8 cellular contexts compared by ENCODE assay signal in genomic region chr14:31024042-31024480, GRCh38. TPM values are rescaled to one million over a fixed set of nuclear protein-coding genes. Genes with fewer than 3 reads are reported as not detected.
DNase-seq lines count a peak whose midpoint lies in the region; ATAC-seq and TF ChIP-seq lines count a peak whose summit lies in the region.
"Had no signal": no experiment of that assay in that cellular context is flagged by ENCODE, and none has a peak within 500 bp of the region (broad histone marks: within the 10 kb centered on the region; RNA-seq: fewer than 3 reads in every experiment).

No MANE protein-coding gene starts in this region.

- H2AFZ ChIP-seq in HCT116 (ENCODE audit: low read depth, low read length, poor library complexity, severe bottlenecking): no peak overlapping the region

- TF ChIP-seq CTCF in HCT116 (IDR thresholded peaks at IDR 0.05 in 2 of 3, conservative IDR thresholded peaks at IDR 0.05 in 1 of 3; ENCODE audit: borderline replicate concordance in 1 of 3, insufficient read depth in 1 of 3, low read depth in 2 of 3, low read length in 2 of 3) (no peak), GM13977 (IDR thresholded peaks at IDR 0.05; ENCODE audit: extremely low read depth, insufficient read depth, missing control alignments) (no peak)

- peak overlapping the region; percentile 70 for H3K4me3 Mint-ChIP-seq in T-helper 17 cell

- H3K36me3 ChIP-seq in HCT116 (ENCODE audit: control insufficient read depth in 1 of 2, insufficient read depth in 2 of 2, low read length in 2 of 2): peaks cover 0 to 15% of the 10 kb centered on the region in 2 experiments; a peak in 2 of 4 replicates
- peaks cover 3% of the 10 kb centered on the region for H3K36me3 ChIP-seq in skeletal muscle satellite cell (ENCODE audit: insufficient read depth, low read length)

- CTCF ChIA-PET in HCT116 (lab: Charles Lee): no interaction called here

- ATAC-seq in HCT116: no peak
- no peak for ATAC-seq in T-helper 17 cell
- no peak for ATAC-seq in right cardiac atrium

- H3K27me3 Mint-ChIP-seq in T-helper 17 cell: no peaks in the 10 kb centered on the region

- H3K4me1 ChIP-seq in HCT116 (ENCODE audit: control insufficient read depth in 1 of 2, insufficient read depth in 2 of 2, low read length in 2 of 2): peaks cover 25 to 29% of the 10 kb centered on the region in 2 experiments
- no peaks in the 10 kb centered on the region for H3K4me1 ChIP-seq in right cardiac atrium (ENCODE audit: control insufficient read depth, insufficient read depth, low read length)
- peaks cover 15% of the 10 kb centered on the region for H3K4me1 ChIP-seq in skeletal muscle satellite cell (ENCODE audit: control insufficient read depth, insufficient read depth, low read length)

- no peak overlapping the region for H3K27ac ChIP-seq in HCT116 (ENCODE audit: low read depth, low read length)
- no peak overlapping the region for H3K27ac ChIP-seq in right cardiac atrium (ENCODE audit: low read length)

- no TSS peak for BruUV-seq in HCT116 (replicated peaks; lab: Mats Ljungman, UMichigan)

- H3K36me3 Mint-ChIP-seq in T-helper 17 cell (ENCODE audit: low read depth): peaks cover 7% of the 10 kb centered on the region

- H3K4me2 ChIP-seq in HCT116 (ENCODE audit: low read length) (peak overlapping the region; percentile 85), skeletal muscle satellite cell (ENCODE audit: low read length) (peak overlapping the region; percentile 84)

- POLR2A ChIA-PET in HCT116 (lab: Charles Lee): no interaction called here

- H3K4me1 Mint-ChIP-seq in T-helper 17 cell: peaks cover 34% of the 10 kb centered on the region

- H3K9ac ChIP-seq in HCT116 (ENCODE audit: low read length) (peak overlapping the region; percentile 97; the same call in 1 of the 2 replicates), skeletal muscle satellite cell (ENCODE audit: low read depth, low read length) (peak overlapping the region; percentile 90)

- no peaks in the 10 kb centered on the region for H4K20me1 ChIP-seq in HCT116 (ENCODE audit: insufficient read depth)

- RAD21 ChIA-PET in HCT116 (lab: Charles Lee; ENCODE audit: low non-redundant PET in 1 of 2, low total read pairs in 2 of 2, uncharacterized antibody in 2 of 2, unreplicated experiment in 2 of 2): no interaction called here

- in situ Hi-C loops in GM13977 (cut with MboI; ENCODE audit: low pct_unique_long_range_greater_than_20kb, low sequenced_read_pairs, unreplicated experiment): no loop called here

- peaks cover 79% of the 10 kb centered on the region for H3K79me2 ChIP-seq in HCT116 (ENCODE audit: insufficient read depth, low read length)

- H3K4me3 ChIP-seq in HCT116 (replicated peaks in 1 of 2; ENCODE audit: low read depth in 1 of 2, low read length in 2 of 2) (peak overlapping the region; percentile 80 to 91; a peak in 2 of 4 replicates), right cardiac atrium (ENCODE audit: low read length) (peak overlapping the region; percentile 29), skeletal muscle satellite cell (ENCODE audit: low read length) (peak overlapping the region; percentile 99)
- H3K4me3 ChIP-seq: lung had no signal

- no peaks in the 10 kb centered on the region; the same call in 1 of the 2 replicates for H3K9me2 ChIP-seq in HCT116 (ENCODE audit: insufficient read depth)

- no peaks in the 10 kb centered on the region for H3K9me3 ChIP-seq in HCT116 (ENCODE audit: control insufficient read depth in 1 of 2, insufficient read depth in 1 of 2, low read depth in 1 of 2, low read length in 2 of 2)
- H3K9me3 ChIP-seq in T-helper 17 cell (ENCODE audit: control insufficient read depth, low read length, poor library complexity, severe bottlenecking): no peaks in the 10 kb centered on the region
- no peaks in the 10 kb centered on the region for H3K9me3 ChIP-seq in right cardiac atrium (ENCODE audit: control insufficient read depth, low read length)
- H3K9me3 ChIP-seq in skeletal muscle satellite cell (replicated peaks; ENCODE audit: low read length): no peaks in the 10 kb centered on the region

- no peaks in the 10 kb centered on the region for H3K27me3 ChIP-seq in HCT116 (ENCODE audit: insufficient read depth, low read length)
- no peaks in the 10 kb centered on the region for H3K27me3 ChIP-seq in right cardiac atrium (ENCODE audit: control insufficient read depth, insufficient read depth)
- no peaks in the 10 kb centered on the region for H3K27me3 ChIP-seq in skeletal muscle satellite cell (ENCODE audit: control insufficient read depth, insufficient read depth, low read length)

- peak overlapping the region; percentile 98 for H3K27ac Mint-ChIP-seq in T-helper 17 cell

- DNase-seq in HCT116 (ENCODE audit: low read depth, low spot score) (no peak), T-helper 17 cell (no peak), right cardiac atrium (no peak), NCI-H1092 (lab: John Stamatoyannopoulos, UW) (no peak), GM13977 (ENCODE audit: low spot score) (no peak), iPS-NIHi11 (ENCODE audit: low spot score) (no peak)

- no peak for TF ChIP-seq RAD21 in HCT116 (IDR thresholded peaks at IDR 0.05; ENCODE audit: low read depth)

- TF ChIP-seq POLR2A in HCT116 (IDR thresholded peaks at IDR 0.05; ENCODE audit: borderline replicate concordance, extremely low read depth, insufficient read depth, insufficient read length): no peak

- intact Hi-C loops in HCT116 (cut with micrococcal nuclease) (no loop called here), right cardiac atrium (cut with DNase I) (no loop called here)

TF ChIP-seq in HCT116, 20 proteins besides CTCF, POLR2A, EP300 and RAD21:
- no peak for TF ChIP-seq ELF1 (IDR thresholded peaks at IDR 0.05; ENCODE audit: borderline replicate concordance, low read depth)
- TF ChIP-seq REST (IDR thresholded peaks at IDR 0.05; ENCODE audit: low read depth): no peak
- no peak for TF ChIP-seq SP1 (IDR thresholded peaks at IDR 0.05; ENCODE audit: low read depth)
- TF ChIP-seq CEBPB (IDR thresholded peaks at IDR 0.05; ENCODE audit: low read depth): no peak
- TF ChIP-seq ATF3 (IDR thresholded peaks at IDR 0.05): no peak
- TF ChIP-seq EZH2 (IDR thresholded peaks at IDR 0.05): no peak
- no peak for TF ChIP-seq EZH2phosphoT487 (IDR thresholded peaks at IDR 0.05; ENCODE audit: borderline replicate concordance)
- no peak for TF ChIP-seq EGR1 (IDR thresholded peaks at IDR 0.05; ENCODE audit: low read depth)
- no peak for TF ChIP-seq MAX (IDR thresholded peaks at IDR 0.05)
- TF ChIP-seq YY1 (IDR thresholded peaks at IDR 0.05; ENCODE audit: extremely low read depth, insufficient replicate concordance, low read depth, low read length): no peak
- TF ChIP-seq CBX3 (IDR thresholded peaks at IDR 0.05; ENCODE audit: low read depth): no peak
- no peak for TF ChIP-seq SRF (IDR thresholded peaks at IDR 0.05; ENCODE audit: low read depth)
- no peak for TF ChIP-seq ZFX (IDR thresholded peaks at IDR 0.05)
- no peak for TF ChIP-seq POLR2AphosphoS5 (IDR thresholded peaks at IDR 0.05; ENCODE audit: low read depth, low read length)
- TF ChIP-seq SIN3A (IDR thresholded peaks at IDR 0.05; ENCODE audit: low read depth): no peak

RNA-seq across cellular contexts. Expression of gene AP4S1, which starts 1.4 kb away (rescaled TPM):
- total RNA-seq in HCT116 (2021; ENCODE audit: unreplicated experiment): 5.0 TPM
- polyA plus RNA-seq in HCT116 (2012): 1.9 and 2.3 TPM in 2 replicates
- 10 to 100 TPM; 11.7 to 14.0 TPM for total RNA-seq in T-helper 17 cell
- 10 to 100 TPM in 1 of 4 donors, 1 to 10 TPM in 3; 8.1 to 10.9 (median 9.2) TPM for total RNA-seq in right cardiac atrium
- 11.5 TPM for polyA plus RNA-seq in right cardiac atrium
- total RNA-seq in skeletal muscle satellite cell (2012; rRNA removed): 4.8 and 7.9 TPM in 2 replicates

RNA-seq across cellular contexts. Expression of gene STRN3, which starts 2.1 kb away (rescaled TPM):
- total RNA-seq in HCT116 (2021; ENCODE audit: unreplicated experiment): 43.4 TPM
- 18.5 and 22.7 TPM in 2 replicates for polyA plus RNA-seq in HCT116 (2012)
- total RNA-seq in T-helper 17 cell: 10 to 100 TPM; 23.1 to 25.1 TPM
- total RNA-seq in right cardiac atrium: 10 to 100 TPM; 45.9 to 57.9 (median 50.0) TPM
- 16.8 TPM for polyA plus RNA-seq in right cardiac atrium
- 35.0 and 44.6 TPM in 2 replicates for total RNA-seq in skeletal muscle satellite cell (2012; rRNA removed)

Comparison
In these comparisons a context has a peak if more than half of its experiments do, and no peak if none do; other contexts are left out.
1. H3K4me3 ChIP-seq: peak in every context shown above with its lines; median percentile 99 in skeletal muscle satellite cell; 86 in HCT116; 29 in right cardiac atrium.